In genomic region chr17:17890773-17891759, GRCh38 we compare ENCODE assay signal across 1 cellular context.
TF ChIP-seq lines count a peak whose summit lies in the region.

No MANE protein-coding gene starts in this region.

TF ChIP-seq in H1, 55 proteins besides CTCF, POLR2A, EP300 and RAD21 (continued from another document):
- TF ChIP-seq CHD7 (IDR thresholded peaks at IDR 0.05; ENCODE audit: insufficient replicate concordance, low read length) (no peak), POLR2AphosphoS5 (IDR thresholded peaks at IDR 0.05; ENCODE audit: low read depth, low read length) (no peak), BACH1 (IDR thresholded peaks at IDR 0.05; ENCODE audit: low read length) (0 out of 2 replicates have a peak, but pooled peaks have one; percentile 33), E2F6 (IDR thresholded peaks at IDR 0.05) (peak; percentile 64), SP4 (IDR thresholded peaks at IDR 0.05; ENCODE audit: low read length) (no peak), MAX (IDR thresholded peaks at IDR 0.05) (peak; percentile 88)
